8 cellular contexts compared by ENCODE assay signal in genomic region chr18:78986018-78986481, GRCh38. TPM values are rescaled to one million over a fixed set of nuclear protein-coding genes. Genes with fewer than 3 reads are reported as not detected.
DNase-seq lines count a peak whose midpoint lies in the region; ATAC-seq and TF ChIP-seq lines count a peak whose summit lies in the region.

No MANE protein-coding gene starts in this region.

- no peak overlapping the region for H3K4me3 ChIP-seq in epithelial cell of proximal tubule (ENCODE audit: low read depth, low read length)

- peak; percentile 32 for DNase-seq in DMS79 treated with DMSO at 0.1 percent for 48 hours (lab: John Stamatoyannopoulos, UW)
- DNase-seq in DMS79 (lab: John Stamatoyannopoulos, UW), result no peak
- peak; percentile 92 for DNase-seq in NCI-H345 treated with DMSO at 0.1 percent for 48 hours (lab: John Stamatoyannopoulos, UW; ENCODE audit: unreplicated experiment)
- DNase-seq in epithelial cell of proximal tubule (ENCODE audit: low read depth), result no peak
- peak; percentile 52 for DNase-seq in posterior vena cava (ENCODE audit: low spot score)
- no peak for DNase-seq in stimulated activated CD4-positive, alpha-beta T cell treated with anti-CD3 and anti-CD28 coated beads, Interleukin-12 subunit alpha, Interleukin-12 subunit beta, amount 100 ng/mL, for 4 hours

- intact Hi-C loops in posterior vena cava (cut with DNase I), result no loop called here

- TF ChIP-seq CTCF in epithelial cell of proximal tubule (conservative IDR thresholded peaks at IDR 0.05; ENCODE audit: low read depth, low read length), result peak; percentile 59

- ATAC-seq in GM18519 (IDR thresholded peaks at IDR 0.05; ENCODE audit: low FRiP score, unreplicated experiment) (no peak), HG03565 (IDR thresholded peaks at IDR 0.05; ENCODE audit: unreplicated experiment) (no peak)

RNA-seq across cellular contexts. Expression of gene SALL3, which starts 6.4 kb away (rescaled TPM):
- 2.2 and 3.0 TPM in 2 replicates for total RNA-seq in epithelial cell of proximal tubule
- total RNA-seq in posterior vena cava, result not detected

Comparison
In these comparisons a context has a peak if more than half of its experiments do, and no peak if none do; other contexts are left out.
1. DNase-seq: peak in DMS79 treated with DMSO at 0.1 percent for 48 hours (single experiment), NCI-H345 treated with DMSO at 0.1 percent for 48 hours (single experiment) and posterior vena cava (single experiment); none in DMS79 (single experiment), epithelial cell of proximal tubule (single experiment) and stimulated activated CD4-positive, alpha-beta T cell treated with anti-CD3 and anti-CD28 coated beads, Interleukin-12 subunit alpha, Interleukin-12 subunit beta, amount 100 ng/mL, for 4 hours (single experiment).